9 cellular contexts compared by ENCODE assay signal in the genomic region with DNA sequence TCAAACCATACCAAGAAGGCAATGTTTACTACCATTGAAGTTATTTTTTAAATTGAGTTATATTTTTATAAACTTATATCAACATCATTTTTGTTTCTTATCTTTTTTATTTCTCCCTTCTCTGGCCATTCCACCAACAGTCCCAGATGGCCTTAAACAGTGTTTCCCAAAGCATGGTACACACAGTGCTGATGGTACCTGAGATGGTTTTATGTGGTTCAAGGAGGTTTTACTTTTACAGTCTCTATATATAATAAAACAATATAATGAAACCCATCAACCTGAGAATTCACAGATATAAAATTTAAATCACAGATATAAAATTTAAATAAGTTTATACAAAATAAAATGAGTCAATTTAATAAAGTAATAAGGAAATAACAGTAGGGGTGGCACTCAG.
"Had no signal": no experiment of that assay in that cellular context is flagged by ENCODE, and none has a peak within 500 bp of the region (broad histone marks: within the 10 kb centered on the region; RNA-seq: fewer than 3 reads in every experiment).

No MANE protein-coding gene starts in this region.

- DNase-seq: GM23248, GOT3, H7, H9, HCEC 1CT, HFFc6 had no signal

- H3K9me3 ChIP-seq: HAP-1 had no signal

- H3K36me3 ChIP-seq: HAP-1 had no signal

- H3K4me1 ChIP-seq: HAP-1 had no signal

- H3K27ac ChIP-seq: GM23248 had no signal

- H3K4me1 Mint-ChIP-seq: H9 had no signal

- H3K9me3 Mint-ChIP-seq: H9, HFFc6 had no signal

- FAIRE-seq: H1 had no signal

- H3K4me3 ChIP-seq: GM23248, HAP-1 had no signal

- H3K27ac Mint-ChIP-seq: H9, HFFc6 had no signal

- H3K4me3 Mint-ChIP-seq: H9, HFFc6 had no signal

- ATAC-seq: HCT116 had no signal

- H2AFZ ChIP-seq: GM23248 had no signal
